9 cellular contexts compared by ENCODE assay signal in the genomic region with DNA sequence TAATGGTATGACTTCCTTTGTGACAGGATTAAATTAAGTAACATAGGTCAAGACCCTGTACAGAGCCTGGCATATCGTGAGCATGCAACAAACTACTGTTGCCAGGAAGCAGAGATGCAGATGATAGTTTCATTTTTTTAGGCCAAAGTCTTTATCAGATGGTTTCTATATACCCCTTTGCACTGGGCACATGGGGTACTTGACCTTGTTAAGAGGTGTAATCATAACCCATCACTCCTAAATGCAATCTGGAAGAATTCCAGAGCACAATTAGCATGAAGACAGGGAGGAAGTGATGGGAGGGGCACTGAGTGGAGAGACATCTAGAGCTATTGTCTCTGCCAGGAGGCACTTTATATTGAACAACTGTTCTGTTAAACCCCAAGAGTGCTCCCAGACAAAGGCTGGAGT. TPM values are rescaled to one million over a fixed set of nuclear protein-coding genes. Genes with fewer than 3 reads are reported as not detected.
DNase-seq lines count a peak whose midpoint lies in the region; ATAC-seq and TF ChIP-seq lines count a peak whose summit lies in the region.
"Had no signal": no experiment of that assay in that cellular context is flagged by ENCODE, and none has a peak within 500 bp of the region (broad histone marks: within the 10 kb centered on the region; RNA-seq: fewer than 3 reads in every experiment).

No MANE protein-coding gene starts in this region.

- TF ChIP-seq POLR2A in gastrocnemius medialis (IDR thresholded peaks at IDR 0.05): no peak

- in situ Hi-C loops in brain microvascular endothelial cell (cut with HindIII; ENCODE audit: low pct_ligation_motif_present, low sequenced_read_pairs) (no loop called here), gastrocnemius medialis (cut with MboI; ENCODE audit: low sequenced_read_pairs in 4 of 4) (loop anchor here in 1 of 4 donors (25.0 kb wide), 1 partner anchor 141 kb away; the partner anchor contains the start of gene UQCRHL)

- H2BK12ac ChIP-seq in trophoblast cell (ENCODE audit: low read length): no peak overlapping the region

- no peak overlapping the region for H3K14ac ChIP-seq in trophoblast cell (ENCODE audit: low read length)

- no peak overlapping the region for H2BK5ac ChIP-seq in trophoblast cell (ENCODE audit: low read depth, low read length, poor library complexity)

- peaks cover 4% of the 10 kb centered on the region for H3K79me1 ChIP-seq in trophoblast cell (ENCODE audit: low read length)

- no peaks in the 10 kb centered on the region for H3K9me3 ChIP-seq in trophoblast cell (ENCODE audit: insufficient read depth, low read depth, low read length)
- no peaks in the 10 kb centered on the region for H3K9me3 ChIP-seq in gastrocnemius medialis

- H2BK120ac ChIP-seq in trophoblast cell (ENCODE audit: insufficient read depth, low read length, poor library complexity): no peak overlapping the region

- H3K9ac ChIP-seq in trophoblast cell (ENCODE audit: low read length): no peak overlapping the region

- no peak overlapping the region for H2AK5ac ChIP-seq in trophoblast cell (ENCODE audit: low read length)

- peak overlapping the region; percentile 100 for H3K27ac ChIP-seq in brain microvascular endothelial cell
- H3K27ac ChIP-seq in trophoblast cell (ENCODE audit: low read depth, low read length): peak overlapping the region; percentile 27
- H3K27ac ChIP-seq in caudate nucleus (ENCODE audit: low read depth, low read length): no peak overlapping the region
- peak overlapping the region in 1 of 4 donors; percentile 57 for H3K27ac ChIP-seq in gastrocnemius medialis

- peaks cover 2% of the 10 kb centered on the region for H3K79me2 ChIP-seq in trophoblast cell (ENCODE audit: control insufficient read depth, insufficient read depth, low read length, poor library complexity)

- H4K12ac ChIP-seq in trophoblast cell (ENCODE audit: low read depth, low read length): no peak overlapping the region

- H3K4me1 ChIP-seq in trophoblast cell (ENCODE audit: control insufficient read depth in 1 of 2, insufficient read depth in 2 of 2, low read length in 2 of 2): peaks cover 19 to 37% of the 10 kb centered on the region in 2 experiments
- peaks cover 67 to 69% of the 10 kb centered on the region in 2 donors for H3K4me1 ChIP-seq in gastrocnemius medialis

- no peak overlapping the region for H2AFZ ChIP-seq in trophoblast cell (ENCODE audit: insufficient read depth, low read length, poor library complexity)

- no peak for ATAC-seq in gastrocnemius medialis

- H3K23ac ChIP-seq in trophoblast cell (ENCODE audit: low read length): no peak overlapping the region

- H3K18ac ChIP-seq in trophoblast cell (ENCODE audit: low read length): no peak overlapping the region

- H3K4me3 ChIP-seq in brain microvascular endothelial cell (ENCODE audit: low read depth, low read length): no peak overlapping the region
- H3K4me3 ChIP-seq in trophoblast cell (ENCODE audit: low read depth, low read length): no peak overlapping the region
- H3K4me3 ChIP-seq in gastrocnemius medialis: no peak overlapping the region

- H3K36me3 ChIP-seq in brain microvascular endothelial cell (replicated peaks) (no peaks in the 10 kb centered on the region), trophoblast cell (ENCODE audit: control insufficient read depth in 1 of 2, insufficient read depth in 2 of 2, low read length in 2 of 2) (peaks cover 3 to 7% of the 10 kb centered on the region in 2 experiments), gastrocnemius medialis (no peaks in the 10 kb centered on the region)

- peak; percentile 98 for DNase-seq in DMS79 treated with DMSO at 0.1 percent for 48 hours (lab: John Stamatoyannopoulos, UW)
- peak; percentile 70 for DNase-seq in NCI-H2196 (lab: John Stamatoyannopoulos, UW; ENCODE audit: unreplicated experiment)
- no peak for DNase-seq in brain microvascular endothelial cell
- no peak for DNase-seq in trophoblast cell
- no peak for DNase-seq in caudate nucleus (lab: John Stamatoyannopoulos, UW)
- no peak for DNase-seq in gastrocnemius medialis
- DNase-seq in SW 1271 (lab: John Stamatoyannopoulos, UW): no peak
- no peak for DNase-seq in MV-4-11 (lab: John Stamatoyannopoulos, UW)

- intact Hi-C loops in gastrocnemius medialis (cut with DNase I; ENCODE audit: low total_unique reads): no loop called here

- no peak overlapping the region for H3K4me2 ChIP-seq in trophoblast cell (ENCODE audit: low read length)

- H3K4ac ChIP-seq in trophoblast cell (ENCODE audit: low read depth, low read length): no peak overlapping the region

- H4K91ac ChIP-seq in trophoblast cell (ENCODE audit: low read depth, low read length): no peak overlapping the region

- TF ChIP-seq CTCF in brain microvascular endothelial cell (IDR thresholded peaks at IDR 0.05; ENCODE audit: low read depth, low read length, missing control alignments) (no peak), gastrocnemius medialis (IDR thresholded peaks at IDR 0.05 in 4 of 5, conservative IDR thresholded peaks at IDR 0.05 in 1 of 5) (no peak)

- H4K8ac ChIP-seq in trophoblast cell (ENCODE audit: low read depth, low read length): no peak overlapping the region

- no peaks in the 10 kb centered on the region for H3K27me3 ChIP-seq in brain microvascular endothelial cell (replicated peaks)
- no peaks in the 10 kb centered on the region for H3K27me3 ChIP-seq in trophoblast cell (ENCODE audit: insufficient read depth, low read length)
- H3K27me3 ChIP-seq in gastrocnemius medialis: no peaks in the 10 kb centered on the region

- WGBS in trophoblast cell (ENCODE audit: extremely low coverage, insufficient coverage, insufficient read length): no CpG with 5 or more reads among the region's 1 CpG

RNA-seq across cellular contexts. Expression of gene ZBTB17, which starts 22.1 kb away (rescaled TPM):
- 28.3 and 29.2 TPM in 2 replicates for polyA plus RNA-seq in trophoblast cell (2013)
- 10 to 100 TPM; 25.9 to 44.1 (median 31.5) TPM for total RNA-seq in gastrocnemius medialis

RNA-seq across cellular contexts. Expression of gene SRARP, which starts 50.2 kb away (rescaled TPM):
- polyA plus RNA-seq in trophoblast cell (2013): not detected in 2 replicates
- under 1 TPM in 2 of 4 donors, not detected in 2; 0.10 to 0.19 TPM for total RNA-seq in gastrocnemius medialis
- total RNA-seq: skeletal muscle tissue had no signal

Comparison
In these comparisons a context has a peak if more than half of its experiments do, and no peak if none do; other contexts are left out.
1. DNase-seq: peak in DMS79 treated with DMSO at 0.1 percent for 48 hours (single experiment) and NCI-H2196 (single experiment); none in brain microvascular endothelial cell (single experiment), trophoblast cell (0 of 2), caudate nucleus (0 of 61), gastrocnemius medialis (0 of 2), SW 1271 (0 of 2) and MV-4-11 (single experiment).